Comparison of ENCODE assay signal across 1 cellular context in the genomic region with DNA sequence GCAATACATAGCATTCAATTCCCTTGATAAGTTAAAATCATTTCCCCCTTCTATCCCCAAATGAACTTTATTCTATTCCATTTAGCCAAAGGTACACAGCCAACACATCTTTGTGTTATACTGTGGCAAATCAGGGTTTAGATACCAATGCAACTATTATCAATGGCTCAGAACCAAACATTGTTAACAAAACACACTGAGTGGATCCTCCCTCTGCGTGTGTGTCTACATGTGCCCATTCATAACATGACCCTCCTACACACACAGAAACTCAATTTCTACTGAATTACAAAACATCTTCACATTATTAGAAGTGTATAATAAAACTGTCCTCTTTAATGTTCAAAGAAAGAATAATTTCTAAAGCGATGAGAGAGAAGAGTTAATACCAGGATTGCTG.
TF ChIP-seq lines count a peak whose summit lies in the region.

No MANE protein-coding gene starts in this region.

TF ChIP-seq in IMR-90, 13 proteins besides CTCF, POLR2A, EP300 and RAD21 (continued from another document):
- TF ChIP-seq, protein P1, sequence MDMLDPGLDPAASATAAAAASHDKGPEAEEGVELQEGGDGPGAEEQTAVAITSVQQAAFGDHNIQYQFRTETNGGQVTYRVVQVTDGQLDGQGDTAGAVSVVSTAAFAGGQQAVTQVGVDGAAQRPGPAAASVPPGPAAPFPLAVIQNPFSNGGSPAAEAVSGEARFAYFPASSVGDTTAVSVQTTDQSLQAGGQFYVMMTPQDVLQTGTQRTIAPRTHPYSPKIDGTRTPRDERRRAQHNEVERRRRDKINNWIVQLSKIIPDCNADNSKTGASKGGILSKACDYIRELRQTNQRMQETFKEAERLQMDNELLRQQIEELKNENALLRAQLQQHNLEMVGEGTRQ (IDR thresholded peaks at IDR 0.05; ENCODE audit: low read depth, low read length) = no peak
- no peak for TF ChIP-seq MXI1 (IDR thresholded peaks at IDR 0.05; ENCODE audit: borderline replicate concordance, low read depth, low read length)
- no peak for TF ChIP-seq RCOR1 (IDR thresholded peaks at IDR 0.05; ENCODE audit: insufficient replicate concordance, low read length)
- TF ChIP-seq BHLHE40 (IDR thresholded peaks at IDR 0.05; ENCODE audit: low read depth, low read length) = no peak
